Comparison of ENCODE assay signal across 24 cellular contexts in genomic region chr6:163085861-163086562, GRCh38.
"Had no signal": no experiment of that assay in that cellular context is flagged by ENCODE, and none has a peak within 500 bp of the region (broad histone marks: within the 10 kb centered on the region; RNA-seq: fewer than 3 reads in every experiment).

No MANE protein-coding gene starts in this region.

- DNase-seq: activated CD4-positive, alpha-beta memory T cell treated with anti-CD3 and anti-CD28 coated beads, Interleukin-2, amount 10 ng/mL, durations not matched to agents 7 days and 5 days; activated CD4-positive, alpha-beta T cell treated with anti-CD3 and anti-CD28 coated beads for 36 hours; activated T-cell treated with anti-CD3 and anti-CD28 coated beads, Interleukin-2, amount 50 U/mL, for 24 hours; amniotic stem cell; body of pancreas; cerebellar nuclear complex; effector memory CD4-positive, alpha-beta T cell; foreskin melanocyte; immature natural killer cell; lower lobe of right lung; mucosa of descending colon; naive thymus-derived CD8-positive, alpha-beta T cell; nucleus accumbens; SIG-M5; stimulated activated CD4-positive, alpha-beta T cell treated with anti-CD3 and anti-CD28 coated beads, Interleukin-4, amount 100 ng/mL, for 4 hours; stimulated activated CD8-positive, alpha-beta memory T cell treated with anti-CD3 and anti-CD28 coated beads, Interleukin-4, amount 100 ng/mL, for 48 hours; stimulated activated naive CD4-positive, alpha-beta T cell treated with Interleukin-2 at 50 U/mL for 16 hours; substantia nigra; T-helper 17 cell; transverse colon; WERI-Rb-1 had no signal

- H3K4me3 ChIP-seq: body of pancreas, lower lobe of right lung, mucosa of descending colon, skin epidermis, transverse colon had no signal

- H3K27me3 Mint-ChIP-seq: activated CD4-positive, alpha-beta memory T cell treated with anti-CD3 and anti-CD28 coated beads, Interleukin-2, amount 10 ng/mL, durations not matched to agents 7 days and 5 days; activated CD4-positive, alpha-beta T cell treated with anti-CD3 and anti-CD28 coated beads for 36 hours; activated T-cell treated with anti-CD3 and anti-CD28 coated beads, Interleukin-2, amount 50 U/mL, for 24 hours; T-helper 17 cell had no signal

- ATAC-seq: activated CD4-positive, alpha-beta T cell treated with anti-CD3 and anti-CD28 coated beads for 36 hours; body of pancreas; lower lobe of right lung; mucosa of descending colon; naive thymus-derived CD8-positive, alpha-beta T cell; T-helper 17 cell had no signal

- H3K27me3 ChIP-seq: body of pancreas, transverse colon had no signal

- H3K4me3 Mint-ChIP-seq: activated CD4-positive, alpha-beta memory T cell treated with anti-CD3 and anti-CD28 coated beads, Interleukin-2, amount 10 ng/mL, durations not matched to agents 7 days and 5 days; activated CD4-positive, alpha-beta T cell treated with anti-CD3 and anti-CD28 coated beads for 36 hours; activated naive CD4-positive, alpha-beta T cell treated with anti-CD3 and anti-CD28 coated beads, Interleukin-2, amount 50 U/mL, for 24 hours; activated T-cell treated with anti-CD3 and anti-CD28 coated beads, Interleukin-2, amount 50 U/mL, for 24 hours; immature natural killer cell; naive thymus-derived CD8-positive, alpha-beta T cell; T-helper 17 cell had no signal

- H3K36me3 ChIP-seq: lower lobe of right lung, transverse colon, WERI-Rb-1 had no signal

- H3K36me3 Mint-ChIP-seq: activated naive CD4-positive, alpha-beta T cell treated with anti-CD3 and anti-CD28 coated beads, Interleukin-2, amount 50 U/mL, for 24 hours; naive thymus-derived CD8-positive, alpha-beta T cell had no signal

- H3K9me3 ChIP-seq: body of pancreas, lower lobe of right lung, mucosa of descending colon, transverse colon had no signal

- H3K27ac Mint-ChIP-seq: activated CD4-positive, alpha-beta memory T cell treated with anti-CD3 and anti-CD28 coated beads, Interleukin-2, amount 10 ng/mL, durations not matched to agents 7 days and 5 days; activated CD4-positive, alpha-beta T cell treated with anti-CD3 and anti-CD28 coated beads for 36 hours; activated naive CD4-positive, alpha-beta T cell treated with anti-CD3 and anti-CD28 coated beads, Interleukin-2, amount 50 U/mL, for 24 hours; activated T-cell treated with anti-CD3 and anti-CD28 coated beads, Interleukin-2, amount 50 U/mL, for 24 hours; immature natural killer cell; naive thymus-derived CD8-positive, alpha-beta T cell; T-helper 17 cell had no signal

- H3K4me1 Mint-ChIP-seq: activated CD4-positive, alpha-beta memory T cell treated with anti-CD3 and anti-CD28 coated beads, Interleukin-2, amount 10 ng/mL, durations not matched to agents 7 days and 5 days; activated CD4-positive, alpha-beta T cell treated with anti-CD3 and anti-CD28 coated beads for 36 hours; activated naive CD4-positive, alpha-beta T cell treated with anti-CD3 and anti-CD28 coated beads, Interleukin-2, amount 50 U/mL, for 24 hours; immature natural killer cell; naive thymus-derived CD8-positive, alpha-beta T cell; T-helper 17 cell had no signal

- H3K9me3 Mint-ChIP-seq: activated CD4-positive, alpha-beta memory T cell treated with anti-CD3 and anti-CD28 coated beads, Interleukin-2, amount 10 ng/mL, durations not matched to agents 7 days and 5 days; activated naive CD4-positive, alpha-beta T cell treated with anti-CD3 and anti-CD28 coated beads, Interleukin-2, amount 50 U/mL, for 24 hours; activated T-cell treated with anti-CD3 and anti-CD28 coated beads, Interleukin-2, amount 50 U/mL, for 24 hours had no signal

- H3K27ac ChIP-seq: body of pancreas, epithelial cell of prostate, lower lobe of right lung, skin epidermis, transverse colon, WERI-Rb-1 had no signal

- H3K4me1 ChIP-seq: body of pancreas, lower lobe of right lung had no signal
